ENCODE assay signal across 24 cellular contexts in genomic region chr6:20441236-20441635, GRCh38. TPM values are rescaled to one million over a fixed set of nuclear protein-coding genes. Genes with fewer than 3 reads are reported as not detected.
A peak's percentile ranks its signal among the peaks of the same experiment; 100 is the strongest.
DNase-seq lines count a peak whose midpoint lies in the region; TF ChIP-seq lines count a peak whose summit lies in the region.
"Had no signal": no experiment of that assay in that cellular context is flagged by ENCODE, and none has a peak within 500 bp of the region (broad histone marks: within the 10 kb centered on the region; RNA-seq: fewer than 3 reads in every experiment).

No MANE protein-coding gene starts in this region.

- H3K4me3 Mint-ChIP-seq in H9 (no peak overlapping the region), neural crest cell (no peak overlapping the region)
- H3K4me3 Mint-ChIP-seq: B cell; CD8-positive, alpha-beta memory T cell had no signal

- H3K23ac ChIP-seq in H9 (ENCODE audit: insufficient read length, low read depth, low read length): no peak overlapping the region

- H3K4me2 ChIP-seq in H9 (ENCODE audit: insufficient read depth, insufficient read length, low read length) (no peak overlapping the region), smooth muscle cell (no peak overlapping the region)
- H3K4me2 ChIP-seq: A549, PC-9 had no signal

- TF ChIP-seq CTCF in H9 (conservative IDR thresholded peaks at IDR 0.05) (no peak), neural crest cell (conservative IDR thresholded peaks at IDR 0.05) (no peak), smooth muscle cell (IDR thresholded peaks at IDR 0.05; ENCODE audit: borderline replicate concordance, insufficient read depth, poor library complexity, severe bottlenecking) (no peak)

- H3K9me3 ChIP-seq in H9 (ENCODE audit: control insufficient read depth, low read depth, low read length) (no peaks in the 10 kb centered on the region), ectodermal cell (ENCODE audit: control insufficient read depth, low read length) (no peaks in the 10 kb centered on the region), smooth muscle cell (replicated peaks; ENCODE audit: low read depth) (no peaks in the 10 kb centered on the region)
- H3K9me3 ChIP-seq: SJSA1 had no signal

- H3K14ac ChIP-seq in H9 (ENCODE audit: insufficient read depth, low read length): no peak overlapping the region

- H3K4me1 Mint-ChIP-seq in H9: peaks cover 25 to 35% of the 10 kb centered on the region in 2 experiments
- peaks cover 18% of the 10 kb centered on the region for H3K4me1 Mint-ChIP-seq in neural crest cell

- H3K27me3 Mint-ChIP-seq in H9 (ENCODE audit: low read depth): no peaks in the 10 kb centered on the region
- no peaks in the 10 kb centered on the region for H3K27me3 Mint-ChIP-seq in neural crest cell (ENCODE audit: low read depth)
- H3K27me3 Mint-ChIP-seq: B cell; CD8-positive, alpha-beta memory T cell had no signal

- H3T11ph ChIP-seq in H9 (ENCODE audit: low read length): no peak overlapping the region

- no peaks in the 10 kb centered on the region for H3K27me3 ChIP-seq in H9 (ENCODE audit: insufficient read depth, low read length)
- no peaks in the 10 kb centered on the region for H3K27me3 ChIP-seq in ectodermal cell (ENCODE audit: control insufficient read depth, insufficient read depth, low read length, poor library complexity, severe bottlenecking)
- no peaks in the 10 kb centered on the region for H3K27me3 ChIP-seq in smooth muscle cell (ENCODE audit: low read depth)
- H3K27me3 ChIP-seq: SJSA1 had no signal

- no peak overlapping the region for H2BK120ac ChIP-seq in H9 (ENCODE audit: low read depth, low read length, poor library complexity, severe bottlenecking)

- H3K4me3 ChIP-seq in ectodermal cell (ENCODE audit: insufficient read depth, low read depth, low read length) (no peak overlapping the region), smooth muscle cell (no peak overlapping the region)
- H3K4me3 ChIP-seq: A549, PC-9, SJSA1 had no signal

- H4K91ac ChIP-seq in H9 (ENCODE audit: insufficient read length, low read depth, low read length): no peak overlapping the region

- no peaks in the 10 kb centered on the region for H3K9me3 Mint-ChIP-seq in H9
- no peaks in the 10 kb centered on the region for H3K9me3 Mint-ChIP-seq in neural crest cell

- no peak overlapping the region for H4K5ac ChIP-seq in H9 (ENCODE audit: insufficient read length, low read depth, low read length)

- H3K4me1 ChIP-seq in H9 (ENCODE audit: insufficient read depth, low read length) (peaks cover 9% of the 10 kb centered on the region), ectodermal cell (ENCODE audit: control insufficient read depth, insufficient read depth, low read length) (peaks cover 4% of the 10 kb centered on the region), smooth muscle cell (ENCODE audit: low read depth) (no peaks in the 10 kb centered on the region)

- H2AK5ac ChIP-seq in H9 (ENCODE audit: insufficient read length, low read length): no peak overlapping the region

- H3K79me2 ChIP-seq in H9 (ENCODE audit: insufficient read depth, low read length) (peaks cover 27% of the 10 kb centered on the region; the same call in 1 of the 2 replicates), smooth muscle cell (ENCODE audit: low read depth) (peaks cover 89% of the 10 kb centered on the region)

- DNase-seq in H9 (no peak), neural crest cell (ENCODE audit: low read depth, low spot score) (no peak), NCI-H2227 treated with DMSO at 0.1 percent for 48 hours (lab: John Stamatoyannopoulos, UW) (no peak), AG08395 (ENCODE audit: low spot score) (no peak), NCI-H146 treated with DMSO at 0.1 percent for 48 hours (lab: John Stamatoyannopoulos, UW; ENCODE audit: unreplicated experiment) (no peak), smooth muscle cell (lab: John Stamatoyannopoulos, UW; ENCODE audit: unreplicated experiment) (no peak)
- DNase-seq: Calu3; CD8-positive, alpha-beta memory T cell; DMS79 treated with DMSO at 0.1 percent for 48 hours; Karpas-422; NCI-H1436; NCI-H187 treated with DMSO at 0.1 percent for 48 hours; NCI-H2171 treated with DMSO at 0.1 percent for 48 hours; NCI-H526; NCI-H82; NK-92 treated with Interleukin-12 subunit alpha and Interleukin-12 subunit beta, amount 100 ng/mL, for 24 hours; PC-9; Right ventricle myocardium superior; RPMI8226 had no signal

- no peak overlapping the region for H4K8ac ChIP-seq in H9 (replicated peaks; ENCODE audit: insufficient read length, low read depth, low read length)

- no peaks in the 10 kb centered on the region for H3F3A ChIP-seq in smooth muscle cell (ENCODE audit: low read depth)

- no peaks in the 10 kb centered on the region for H4K20me1 ChIP-seq in H9 (ENCODE audit: control insufficient read depth, insufficient read depth, insufficient read length)
- peaks cover 95% of the 10 kb centered on the region for H4K20me1 ChIP-seq in smooth muscle cell (ENCODE audit: low read depth)

- H3K27ac ChIP-seq in H9 (ENCODE audit: insufficient read length, low read depth, low read length): no peak overlapping the region
- H3K27ac ChIP-seq in ectodermal cell (ENCODE audit: insufficient read depth, low read depth, low read length, poor library complexity, severe bottlenecking): peak overlapping the region; percentile 26
- no peak overlapping the region for H3K27ac ChIP-seq in smooth muscle cell (ENCODE audit: low read depth)
- H3K27ac ChIP-seq: A549, C4-2B, PC-9, SJSA1 had no signal

- H3K4ac ChIP-seq in H9 (ENCODE audit: low read depth, low read length): no peak overlapping the region

- no peak overlapping the region for H2AFZ ChIP-seq in H9 (ENCODE audit: low read length)
- H2AFZ ChIP-seq in smooth muscle cell (ENCODE audit: low read depth): no peak overlapping the region
- H2AFZ ChIP-seq: PC-9 had no signal

- H3K23me2 ChIP-seq in H9 (ENCODE audit: insufficient read length, low read depth, low read length, poor library complexity, severe bottlenecking): no peaks in the 10 kb centered on the region

- no peak overlapping the region for H3K18ac ChIP-seq in H9 (ENCODE audit: insufficient read length, low read depth, low read length)

- H2BK15ac ChIP-seq in H9 (ENCODE audit: low read depth, low read length): no peak overlapping the region

- no CpG with 5 or more reads among the region's 1 CpG for WGBS in H9 (ENCODE audit: extremely low coverage, insufficient read length, low lambda C conversion rate)
- WGBS in ectodermal cell, 2 experiments: 91 to 100% methylated on average over 1 of the region's 1 CpG
- WGBS in smooth muscle cell (ENCODE audit: low lambda C conversion rate): 97% methylated on average over 1 of the region's 1 CpG

- H3K27ac Mint-ChIP-seq in H9 (peak overlapping the region in 2 of 3 experiments; percentile 58 to 71; a peak in 3 of 7 replicates), neural crest cell (ENCODE audit: unreplicated experiment) (peak overlapping the region; percentile 28)
- H3K27ac Mint-ChIP-seq: B cell had no signal

- H2BK12ac ChIP-seq in H9 (ENCODE audit: insufficient read length, low read depth, low read length): no peak overlapping the region

- H3K36me3 Mint-ChIP-seq in H9 (ENCODE audit: insufficient read depth in 1 of 3, low read depth in 3 of 3) (peaks cover 9 to 31% (median 17%) of the 10 kb centered on the region in 3 experiments; a peak in 6 of 7 replicates), neural crest cell (ENCODE audit: low read depth) (peaks cover 9% of the 10 kb centered on the region)

- H3K36me3 ChIP-seq in ectodermal cell (ENCODE audit: control insufficient read depth, insufficient read depth, low read length): no peaks in the 10 kb centered on the region
- peaks cover 2% of the 10 kb centered on the region for H3K36me3 ChIP-seq in smooth muscle cell (ENCODE audit: low read depth)

- H3K9ac ChIP-seq in H9 (ENCODE audit: extremely low read depth, insufficient read length, low read length) (no peak overlapping the region), smooth muscle cell (ENCODE audit: low read depth) (no peak overlapping the region)

- H3K56ac ChIP-seq in H9 (ENCODE audit: insufficient read length, low read depth, low read length): no peak overlapping the region

- H2BK5ac ChIP-seq in H9 (ENCODE audit: insufficient read length, low read length): no peak overlapping the region

- H3K79me1 ChIP-seq in H9 (ENCODE audit: insufficient read depth, low read depth, low read length, poor library complexity, severe bottlenecking): peaks cover 6% of the 10 kb centered on the region

- H2BK20ac ChIP-seq in H9 (ENCODE audit: low read depth, low read length, poor library complexity, severe bottlenecking): no peak overlapping the region

RNA-seq across cellular contexts. Expression of gene E2F3, which starts 39.6 kb away (rescaled TPM):
- 34.7 and 35.7 TPM in 2 replicates for total RNA-seq in H9 (2021)
- polyA plus RNA-seq in ectodermal cell (2013, experiment 1 of 4): 40.5 TPM
- polyA plus RNA-seq in ectodermal cell (2013, experiment 2 of 4): 41.3 TPM
- 23.9 TPM for polyA plus RNA-seq in ectodermal cell (2013, experiment 3 of 4)
- 26.5 TPM for polyA plus RNA-seq in ectodermal cell (2013, experiment 4 of 4)
- 43.8 and 44.9 TPM in 2 replicates for total RNA-seq in neural crest cell
- 12.6 and 16.3 TPM in 2 replicates for total RNA-seq in smooth muscle cell
- 7.9 and 9.6 TPM in 2 replicates for polyA plus RNA-seq in smooth muscle cell
